19 cellular contexts compared by ENCODE assay signal in the genomic region with DNA sequence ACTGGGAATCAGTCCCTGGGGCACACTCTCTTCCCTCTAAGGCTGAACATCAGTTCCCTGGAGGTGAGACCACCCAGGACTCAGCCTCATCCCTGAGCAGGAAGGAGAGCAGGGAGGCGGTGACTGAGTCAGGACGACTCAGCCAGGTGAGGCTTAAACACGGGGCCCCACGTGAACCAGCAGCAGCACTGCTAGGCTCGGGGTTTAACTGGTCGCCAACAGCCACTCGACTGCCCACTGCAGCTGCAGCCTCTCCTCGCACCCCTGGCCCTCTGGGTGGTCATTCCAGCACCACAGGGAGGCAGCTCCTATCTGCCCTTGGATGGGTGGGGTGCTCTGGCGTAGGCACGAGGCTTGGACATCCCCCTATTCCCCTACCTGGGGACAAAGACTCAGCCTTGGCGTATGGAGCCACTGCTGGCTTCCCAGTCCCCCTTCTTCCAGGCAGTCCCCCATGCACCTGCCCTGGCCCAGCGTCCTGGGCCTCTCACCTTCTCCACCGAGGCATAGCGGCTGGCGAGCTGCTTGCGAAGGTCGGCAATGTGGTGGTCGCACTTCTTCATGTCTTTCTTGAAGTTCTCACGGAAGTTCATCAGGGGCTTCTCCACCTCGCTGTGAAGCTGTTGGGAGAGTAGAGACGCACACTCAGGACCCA. TPM values are rescaled to one million over a fixed set of nuclear protein-coding genes. Genes with fewer than 3 reads are reported as not detected.
"Had no signal": no experiment of that assay in that cellular context is flagged by ENCODE, and none has a peak within 500 bp of the region (broad histone marks: within the 10 kb centered on the region; RNA-seq: fewer than 3 reads in every experiment).

No MANE protein-coding gene starts in this region.

- DNase-seq: activated CD4-positive, alpha-beta memory T cell treated with anti-CD3 and anti-CD28 coated beads, Interleukin-2, amount 10 ng/mL, durations not matched to agents 7 days and 5 days; activated CD4-positive, alpha-beta T cell treated with anti-CD3 and anti-CD28 coated beads for 48 hours; activated effector memory CD4-positive, alpha-beta T cell treated with anti-CD3 and anti-CD28 coated beads, Interleukin-2, amount 50 U/mL, for 16 hours; activated naive CD4-positive, alpha-beta T cell treated with anti-CD3 and anti-CD28 coated beads, Interleukin-2, amount 10 ng/mL, durations not matched to agents 7 days and 5 days; activated T-cell treated with anti-CD3 and anti-CD28 coated beads, Interleukin-2, amount 50 U/mL, for 72 hours; effector CD4-positive, alpha-beta T cell; foreskin melanocyte; kidney glomerular epithelial cell; nephron progenitor cell; nucleus accumbens; small intestine; stimulated activated CD4-positive, alpha-beta T cell treated with anti-CD3 and anti-CD28 coated beads, Interleukin-2, amount 100 ng/mL, for 24 hours; stimulated activated naive B cell treated with anti-CD40 and anti-IgM and Interleukin-4, amounts not matched to agents 10 μg/mL and 1 μg/mL and 100 μg/mL, for 72 hours; tibial artery had no signal

- H3K27ac ChIP-seq: cardiac muscle cell, tibial artery had no signal

- ATAC-seq: activated T-cell treated with anti-CD3 and anti-CD28 coated beads, Interleukin-2, amount 50 U/mL, for 72 hours; stimulated activated naive B cell treated with anti-CD40 and anti-IgM and Interleukin-4, amounts not matched to agents 10 μg/mL and 1 μg/mL and 100 μg/mL, for 72 hours had no signal

- H3K4me1 ChIP-seq: tibial artery had no signal

- H3K36me3 ChIP-seq: cardiac muscle cell had no signal

- H3K27me3 ChIP-seq: cardiac muscle cell had no signal

- H3K9me3 ChIP-seq: tibial artery had no signal

- H3K4me3 ChIP-seq: cardiac muscle cell, tibial artery had no signal

RNA-seq across cellular contexts. Expression of a gene that starts 21.2 kb away (rescaled TPM):
- total RNA-seq: activated CD4-positive, alpha-beta memory T cell treated with anti-CD3 and anti-CD28 coated beads, Interleukin-2, amount 10 ng/mL, durations not matched to agents 7 days and 5 days; activated T-cell treated with anti-CD3 and anti-CD28 coated beads, Interleukin-2, amount 50 U/mL, for 72 hours; chondrocyte; liver; T-helper 2 cell treated with Interferon-gamma antibody and Interleukin-4, amounts not matched to agents 100 ng/mL and 5 ng/mL, for 36 hours; ureter had no signal
- polyA plus RNA-seq: cardiac muscle cell, liver had no signal
